In the genomic region with DNA sequence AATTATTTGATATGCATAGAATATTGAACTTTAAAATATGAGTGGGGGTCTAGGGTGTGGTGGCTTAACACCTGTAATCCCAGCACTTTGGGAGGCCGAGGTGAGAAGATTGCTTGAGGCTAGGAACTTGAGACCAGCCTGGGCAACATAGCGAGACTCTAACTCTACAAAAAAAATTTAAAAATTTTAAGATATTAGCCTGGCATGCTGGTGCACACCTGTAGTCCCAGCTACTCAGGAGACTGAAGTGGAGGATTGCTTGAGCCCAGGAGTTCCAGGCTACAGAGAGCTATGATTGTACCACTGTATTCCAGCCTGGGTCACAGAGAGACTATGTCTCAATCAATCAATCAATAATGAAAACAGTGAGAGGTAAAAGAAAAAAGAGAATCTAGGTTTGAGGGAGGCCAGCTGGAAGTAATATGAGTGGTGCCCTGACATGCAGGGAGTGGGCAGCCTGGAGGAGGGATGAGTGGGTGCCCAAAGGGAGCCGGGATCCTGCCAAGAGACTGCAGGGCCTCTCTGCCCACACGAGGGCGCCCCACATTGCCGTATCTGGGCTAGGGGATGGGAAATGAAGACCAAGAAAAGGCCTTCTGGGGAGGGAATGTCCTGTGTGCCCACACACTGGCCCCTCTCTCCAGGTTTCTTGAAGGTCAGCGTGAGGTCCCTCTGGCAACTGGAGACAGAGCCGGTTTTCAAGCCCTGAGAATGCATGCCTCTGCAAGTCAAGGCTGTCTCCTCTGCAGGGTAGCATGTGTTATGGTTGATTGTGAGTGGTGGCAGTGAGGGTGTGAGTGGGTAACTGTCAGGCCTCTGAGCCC, we compare ENCODE assay signal across 8 cellular contexts.
DNase-seq lines count a peak whose midpoint lies in the region; ATAC-seq lines count a peak whose summit lies in the region.

No MANE protein-coding gene starts in this region.

- H3K4me1 ChIP-seq in HAP-1 = peaks cover 5% of the 10 kb centered on the region; the same call in 1 of the 2 replicates

- intact Hi-C loops in left colon (cut with DNase I, micrococcal nuclease) = loop anchor here (5.0 to 10.0 kb wide), 2 partner anchors 94 to 233 kb away; partner anchors contain the start of gene PPM1J (in 1 of the 2)

- in situ Hi-C loops in HAP-1 (cut with MboI; ENCODE audit: low sequenced_read_pairs) = loop anchor here (5.0 to 10.0 kb wide), 2 partner anchors 92 to 236 kb away; partner anchors contain the start of gene PPM1J

- H3K4me3 ChIP-seq in HAP-1 = no peak overlapping the region

- H3K36me3 ChIP-seq in HAP-1 (replicated peaks) = no peaks in the 10 kb centered on the region

- DNase-seq in COR-L47 (lab: John Stamatoyannopoulos, UW) (peak; percentile 62), HAP-1 (ENCODE audit: low spot score in 2 of 2) (peak; percentile 67 to 91), NCI-H2171 (lab: John Stamatoyannopoulos, UW) (peak; percentile 26), cerebellar cortex (ENCODE audit: low spot score) (peak; percentile 72), left colon (peak; percentile 53 to 89)
- peak; percentile 67 for DNase-seq in activated CD4-positive, CD25-positive, alpha-beta regulatory T cell treated with anti-CD3 and anti-CD28 coated beads, Interleukin-2, amount 50 U/mL, for 72 hours
- DNase-seq in stimulated activated CD4-positive, alpha-beta T cell treated with anti-CD3 and anti-CD28 coated beads, Interleukin-2, amount 100 ng/mL, for 48 hours = peak; percentile 62 to 65

- ATAC-seq in left colon = peak; percentile 92
- ATAC-seq in GM18858 (IDR thresholded peaks at IDR 0.05; ENCODE audit: unreplicated experiment) = no peak

- H3K9me3 ChIP-seq in HAP-1 = no peaks in the 10 kb centered on the region

- H3K27me3 ChIP-seq in HAP-1 (ENCODE audit: low read depth) = peaks cover 16% of the 10 kb centered on the region

Comparison
In these comparisons a context has a peak if more than half of its experiments do, and no peak if none do; other contexts are left out.
1. DNase-seq: peak in every context shown above with its lines; median percentile 79 in HAP-1; 72 in cerebellar cortex; 71 in left colon; 67 in activated CD4-positive, CD25-positive, alpha-beta regulatory T cell treated with anti-CD3 and anti-CD28 coated beads, Interleukin-2, amount 50 U/mL, for 72 hours; 64 in stimulated activated CD4-positive, alpha-beta T cell treated with anti-CD3 and anti-CD28 coated beads, Interleukin-2, amount 100 ng/mL, for 48 hours; 62 in COR-L47; 26 in NCI-H2171.